ENCODE assay signal across 21 cellular contexts in the genomic region with DNA sequence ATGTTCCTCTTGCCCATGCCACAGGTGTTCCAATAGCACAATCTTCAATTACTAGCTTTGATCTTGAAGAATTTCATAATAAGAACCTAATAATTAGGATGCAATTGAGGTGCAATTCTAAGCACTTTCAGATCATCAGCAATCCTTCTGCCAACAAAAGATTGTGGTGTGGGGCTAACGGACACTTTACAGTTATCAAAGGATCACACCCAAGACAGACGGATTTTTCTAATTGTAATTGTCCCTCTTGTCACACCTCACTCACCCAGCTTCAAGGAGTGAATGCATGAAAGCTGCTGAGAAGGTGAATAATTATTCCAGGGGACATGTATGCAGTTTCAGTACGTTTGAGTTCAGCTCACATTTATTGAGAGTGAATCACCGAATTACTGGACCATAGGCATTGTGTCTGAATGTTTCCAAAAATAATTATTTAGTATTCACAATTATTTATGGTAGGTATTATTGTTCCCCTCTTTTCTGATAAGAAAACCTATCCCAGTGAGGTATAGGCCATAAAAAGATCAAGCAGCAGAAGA.
DNase-seq lines count a peak whose midpoint lies in the region; ATAC-seq, FAIRE-seq and TF ChIP-seq lines count a peak whose summit lies in the region.
"Had no signal": no experiment of that assay in that cellular context is flagged by ENCODE, and none has a peak within 500 bp of the region (broad histone marks: within the 10 kb centered on the region; RNA-seq: fewer than 3 reads in every experiment).

No MANE protein-coding gene starts in this region.

- no peak overlapping the region for H3K4me2 ChIP-seq in GM23248 (ENCODE audit: unreplicated experiment)
- peak overlapping the region; percentile 89 for H3K4me2 ChIP-seq in K562 (ENCODE audit: insufficient read depth, low read length)
- H3K4me2 ChIP-seq: A549, KMS-11 had no signal

- CTCF ChIA-PET in K562 (lab: Yijun Ruan, JAX; ENCODE audit: low intra/inter-chr PET ratio), result no interaction called here

- 78 to 86% methylated on average over 4 of the region's 4 CpGs for WGBS in GM23248 (ENCODE audit: low coverage in 1 of 2, low lambda C conversion rate in 2 of 2, missing lambda C conversion rate in 2 of 2), 2 experiments
- WGBS in K562 (ENCODE audit: insufficient coverage, low coverage, missing lambda C conversion rate), result 1% methylated on average over 4 of the region's 4 CpGs

- DNase-seq in GM23248 (peak; percentile 20), OCI-M1 (lab: John Stamatoyannopoulos, UW) (peak; percentile 76), K562 (ENCODE audit: extremely low read depth in 1 of 4, low spot score in 3 of 4) (peak; percentile 27 to 64 (median 47)), kidney tubule cell (ENCODE audit: low spot score) (peak; percentile 77), H4 (ENCODE audit: low spot score) (no peak), GM12891 (ENCODE audit: insufficient read length, low spot score) (no peak)
- DNase-seq: CD4-positive, alpha-beta T cell; DMS53; EL; GOT3; NCI-H1105; NCI-H2081 treated with DMSO at 0.1 percent for 48 hours; NCI-H510A; NCI-H748 treated with DMSO at 0.1 percent for 48 hours; RPMI8226; SIG-M5 had no signal

- TF ChIP-seq CTCF in K562 (IDR thresholded peaks at IDR 0.05 in 2 of 3, conservative IDR thresholded peaks at IDR 0.05 in 1 of 3; ENCODE audit: insufficient read depth in 2 of 3, low read depth in 1 of 3, low read length in 3 of 3), result no peak

- ATAC-seq in K562 (peak; percentile 9; the same call in 2 of the 3 replicates), HG02610 (IDR thresholded peaks at IDR 0.05; ENCODE audit: unreplicated experiment) (no peak)
- ATAC-seq: A549, GM12878 had no signal

- H3K9me2 ChIP-seq in GM23248 (ENCODE audit: insufficient read depth), result no peaks in the 10 kb centered on the region

- H3K9me3 ChIP-seq in GM23248 (ENCODE audit: low read depth), result no peaks in the 10 kb centered on the region
- no peaks in the 10 kb centered on the region for H3K9me3 ChIP-seq in K562 (replicated peaks; ENCODE audit: control insufficient read depth, insufficient read depth, low read depth, low read length)
- H3K9me3 ChIP-seq: A549 had no signal

- H3K27ac ChIP-seq in GM23248 (no peak overlapping the region), K562 (ENCODE audit: extremely low read depth, low read depth, low read length) (peak overlapping the region; percentile 90)
- H3K27ac ChIP-seq: A549, KMS-11 had no signal

- H3K27me3 ChIP-seq in GM23248 (replicated peaks; ENCODE audit: insufficient read depth), result no peaks in the 10 kb centered on the region
- no peaks in the 10 kb centered on the region for H3K27me3 ChIP-seq in K562 (ENCODE audit: control insufficient read depth in 2 of 2, insufficient read depth in 2 of 2, low read length in 2 of 2)

- H2AFZ ChIP-seq in GM23248 (no peak overlapping the region), K562 (ENCODE audit: low read depth, low read length) (peak overlapping the region; percentile 21; the same call in 1 of the 2 replicates)

- intact Hi-C loops in K562 (cut with micrococcal nuclease), result loop anchor here (5.0 to 10.0 kb wide), 4 partner anchors 169 to 439 kb away; partner anchors contain the start of gene TRIB2

- H3F3A ChIP-seq in GM23248 (ENCODE audit: insufficient read depth), result no peaks in the 10 kb centered on the region

- no peak overlapping the region for H3K4me3 ChIP-seq in GM23248
- peak overlapping the region; percentile 39 for H3K4me3 ChIP-seq in K562
- H3K4me3 ChIP-seq: A549, GM12878 had no signal

- H3K4me1 ChIP-seq in GM23248 (ENCODE audit: insufficient read depth) (no peaks in the 10 kb centered on the region), K562 (replicated peaks in 1 of 2; ENCODE audit: control insufficient read depth in 2 of 2, insufficient read depth in 2 of 2, low read length in 2 of 2) (peaks cover 0 to 6% of the 10 kb centered on the region in 2 experiments; a peak in 2 of 5 replicates)
- H3K4me1 ChIP-seq: A549 had no signal

- POLR2A ChIA-PET in K562 (lab: Yijun Ruan, JAX), result interaction anchor here (0.9 to 2.8 kb wide), 6 partner anchors 10 to 440 kb away, joined by 3 to 10 read pairs (median 4); no protein-coding TSS in a partner anchor

- TF ChIP-seq RAD21 in K562 (CRISPR knock-in tag; conservative IDR thresholded peaks at IDR 0.05 in 1 of 2, IDR thresholded peaks at IDR 0.05 in 1 of 2), result no peak

- peak; percentile 15 for FAIRE-seq in K562 (lab: Jason Lieb, UNC)
- no peak for FAIRE-seq in GM12891 (lab: Jason Lieb, UNC)
- FAIRE-seq: A549, GM19239 had no signal

- H3K36me3 ChIP-seq in GM23248 (ENCODE audit: low read depth), result no peaks in the 10 kb centered on the region
- H3K36me3 ChIP-seq in K562 (ENCODE audit: control insufficient read depth, insufficient read depth, low read length), result no peaks in the 10 kb centered on the region

- H3K9ac ChIP-seq in GM23248 (no peak overlapping the region), K562 (ENCODE audit: insufficient read depth in 1 of 2, low read depth in 2 of 2, low read length in 2 of 2) (peak overlapping the region in 1 of 2 experiments; percentile 94; a peak in 2 of 4 replicates)
- H3K9ac ChIP-seq: KMS-11 had no signal

- in situ Hi-C loops in GM23248 (cut with MboI) (no loop called here), K562 (cut with MboI) (no loop called here)

- no TSS peak for BruUV-seq in K562 (replicated peaks; lab: Mats Ljungman, UMichigan)

- TF ChIP-seq EP300 in K562 (IDR thresholded peaks at IDR 0.05; ENCODE audit: low read length), result peak; percentile 60; the same call in 1 of the 2 replicates

- no peak for TF ChIP-seq POLR2A in K562 (conservative IDR thresholded peaks at IDR 0.05)
- no peak for TF ChIP-seq POLR2A in GM12891 (IDR thresholded peaks at IDR 0.05; ENCODE audit: low read depth, low read length)

- no peaks in the 10 kb centered on the region for H3K9me1 ChIP-seq in K562 (ENCODE audit: control insufficient read depth, insufficient read depth, low read length)

- H4K20me1 ChIP-seq in GM23248 (ENCODE audit: insufficient read depth) (no peaks in the 10 kb centered on the region), K562 (replicated peaks; ENCODE audit: control insufficient read depth, insufficient read depth, low read length) (no peaks in the 10 kb centered on the region)

- no peaks in the 10 kb centered on the region for H3K79me2 ChIP-seq in GM23248 (ENCODE audit: insufficient read depth)
- H3K79me2 ChIP-seq in K562 (ENCODE audit: control insufficient read depth, insufficient read depth, low read length), result peaks cover 68% of the 10 kb centered on the region

TF ChIP-seq in K562, 482 proteins besides CTCF, POLR2A, EP300 and RAD21 (continues in another document):
- no peak for TF ChIP-seq ARID2 (IDR thresholded peaks at IDR 0.05)
- no peak for TF ChIP-seq TAF15 (IDR thresholded peaks at IDR 0.05; ENCODE audit: low read depth, low read length)
- no peak for TF ChIP-seq KLF16 (IDR thresholded peaks at IDR 0.05)
- TF ChIP-seq GTF2A2 (tag; IDR thresholded peaks at IDR 0.05), result no peak
- TF ChIP-seq, protein P1, sequence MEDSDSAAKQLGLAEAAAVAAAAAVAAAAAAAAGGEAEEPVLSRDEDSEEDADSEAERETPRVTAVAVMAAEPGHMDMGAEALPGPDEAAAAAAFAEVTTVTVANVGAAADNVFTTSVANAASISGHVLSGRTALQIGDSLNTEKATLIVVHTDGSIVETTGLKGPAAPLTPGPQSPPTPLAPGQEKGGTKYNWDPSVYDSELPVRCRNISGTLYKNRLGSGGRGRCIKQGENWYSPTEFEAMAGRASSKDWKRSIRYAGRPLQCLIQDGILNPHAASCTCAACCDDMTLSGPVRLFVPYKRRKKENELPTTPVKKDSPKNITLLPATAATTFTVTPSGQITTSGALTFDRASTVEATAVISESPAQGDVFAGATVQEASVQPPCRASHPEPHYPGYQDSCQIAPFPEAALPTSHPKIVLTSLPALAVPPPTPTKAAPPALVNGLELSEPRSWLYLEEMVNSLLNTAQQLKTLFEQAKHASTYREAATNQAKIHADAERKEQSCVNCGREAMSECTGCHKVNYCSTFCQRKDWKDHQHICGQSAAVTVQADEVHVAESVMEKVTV (CRISPR knock-in tag; IDR thresholded peaks at IDR 0.05), result no peak
- no peak for TF ChIP-seq MIER1 (IDR thresholded peaks at IDR 0.05; ENCODE audit: low read depth)
- TF ChIP-seq TRIM28 (IDR thresholded peaks at IDR 0.05), result no peak
- TF ChIP-seq CBFA2T3 (IDR thresholded peaks at IDR 0.05), result peak; percentile 66
- TF ChIP-seq POU5F1 (IDR thresholded peaks at IDR 0.05; ENCODE audit: borderline replicate concordance, low read depth, low read length, partially characterized antibody), result no peak
- TF ChIP-seq BRD4 (IDR thresholded peaks at IDR 0.05), result no peak; the same call in 1 of the 2 replicates
- no peak for TF ChIP-seq THRAP3 (IDR thresholded peaks at IDR 0.05; ENCODE audit: borderline replicate concordance)
- no peak for TF ChIP-seq MCM3 (IDR thresholded peaks at IDR 0.05)
- no peak for TF ChIP-seq ZC3H11A (IDR thresholded peaks at IDR 0.05; ENCODE audit: low read depth, low read length)

TF ChIP-seq in GM12891, 5 proteins besides CTCF, POLR2A, EP300 and RAD21:
- TF ChIP-seq POLR2AphosphoS5 (IDR thresholded peaks at IDR 0.05; ENCODE audit: low read depth, low read length) (no peak), POU2F2 (IDR thresholded peaks at IDR 0.05; ENCODE audit: low read depth, low read length) (no peak), TAF1 (IDR thresholded peaks at IDR 0.05; ENCODE audit: low read depth, low read length) (no peak), PAX5 (IDR thresholded peaks at IDR 0.05; ENCODE audit: insufficient read depth, low read length, severe bottlenecking) (no peak), SPI1 (IDR thresholded peaks at IDR 0.05; ENCODE audit: low read depth, low read length) (no peak)
TF ChIP-seq in GM12891: peak in this region for 0.

Comparison
In these comparisons a context has a peak if more than half of its experiments do, and no peak if none do; other contexts are left out.
1. DNase-seq: peak in GM23248 (single experiment), OCI-M1 (single experiment), K562 (4 of 4) and kidney tubule cell (single experiment); none in H4 (single experiment) and GM12891 (single experiment).